ENCODE assay signal across 21 cellular contexts in the genomic region with DNA sequence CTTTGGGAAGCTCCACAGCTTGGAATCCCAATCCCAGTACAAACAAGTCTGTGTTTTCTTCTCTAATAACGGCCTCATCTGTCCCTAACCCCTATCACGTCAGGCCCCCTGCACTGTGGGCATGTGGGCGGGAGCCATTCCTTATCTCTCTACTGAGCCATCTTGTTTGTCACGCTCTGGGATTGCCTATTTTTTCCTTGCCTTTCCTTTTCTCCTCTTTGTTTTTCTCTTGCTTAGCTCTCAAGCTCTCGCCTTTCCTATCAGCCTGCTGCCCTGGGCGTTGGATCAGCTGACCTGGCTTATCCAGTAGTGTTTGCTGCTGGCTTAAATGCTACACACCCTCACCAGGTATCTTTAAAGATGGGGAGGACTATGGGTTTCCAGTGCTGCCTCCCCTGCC. TPM values are rescaled to one million over a fixed set of nuclear protein-coding genes. Genes with fewer than 3 reads are reported as not detected.
DNase-seq lines count a peak whose midpoint lies in the region; ATAC-seq and TF ChIP-seq lines count a peak whose summit lies in the region.
"Had no signal": no experiment of that assay in that cellular context is flagged by ENCODE, and none has a peak within 500 bp of the region (broad histone marks: within the 10 kb centered on the region; RNA-seq: fewer than 3 reads in every experiment).

No MANE protein-coding gene starts in this region.

- no peak overlapping the region for H3K4me3 Mint-ChIP-seq in stimulated activated effector memory CD8-positive, alpha-beta T cell treated with anti-CD3 and anti-CD28 coated beads, Interleukin-12 subunit alpha, Interleukin-12 subunit beta, amount 100 ng/mL, for 72 hours
- H3K4me3 Mint-ChIP-seq: CD8-positive, alpha-beta memory T cell; dendritic cell treated with granulocyte-macrophage colony-stimulating factor and Interleukin-4, amounts not matched to agents 40 ng/mL and 50 ng/mL, for 4 days; natural killer cell; stimulated activated memory B cell treated with anti-CD40 and anti-IgM and Interleukin-4, amounts not matched to agents 10 μg/mL and 1 μg/mL and 100 μg/mL, for 72 hours had no signal

- peak; percentile 50 for DNase-seq in OCI-M2 (lab: John Stamatoyannopoulos, UW; ENCODE audit: unreplicated experiment)
- DNase-seq in coronary artery (ENCODE audit: low spot score) = no peak
- no peak for DNase-seq in hepatocyte (ENCODE audit: low spot score)
- DNase-seq in stimulated activated effector memory CD8-positive, alpha-beta T cell treated with anti-CD3 and anti-CD28 coated beads, Interleukin-12 subunit alpha, Interleukin-12 subunit beta, amount 100 ng/mL, for 72 hours (ENCODE audit: low spot score in 2 of 2) = no peak
- no peak for DNase-seq in NK-92 treated with Interleukin-12 subunit alpha and Interleukin-12 subunit beta, amount 100 ng/mL, for 24 hours (lab: John Stamatoyannopoulos, UW)
- no peak for DNase-seq in central memory CD4-positive, alpha-beta T cell
- DNase-seq in foreskin melanocyte = no peak
- no peak for DNase-seq in GM13976 (ENCODE audit: low spot score)
- DNase-seq: activated naive CD4-positive, alpha-beta T cell; CD8-positive, alpha-beta memory T cell; DMS79 treated with DMSO at 0.1 percent for 48 hours; natural killer cell; NCI-H1417 treated with DMSO at 0.1 percent for 48 hours; PC-3; T1000 had no signal

- H3K36me3 Mint-ChIP-seq in stimulated activated effector memory CD8-positive, alpha-beta T cell treated with anti-CD3 and anti-CD28 coated beads, Interleukin-12 subunit alpha, Interleukin-12 subunit beta, amount 100 ng/mL, for 72 hours = peaks cover 97% of the 10 kb centered on the region

- in situ Hi-C loops in GM13976 (cut with MboI; ENCODE audit: low sequenced_read_pairs, unreplicated experiment) = no loop called here

- H3K9me3 Mint-ChIP-seq in stimulated activated effector memory CD8-positive, alpha-beta T cell treated with anti-CD3 and anti-CD28 coated beads, Interleukin-12 subunit alpha, Interleukin-12 subunit beta, amount 100 ng/mL, for 72 hours = no peaks in the 10 kb centered on the region
- H3K9me3 Mint-ChIP-seq: CD8-positive, alpha-beta memory T cell; dendritic cell treated with granulocyte-macrophage colony-stimulating factor and Interleukin-4, amounts not matched to agents 40 ng/mL and 50 ng/mL, for 4 days; natural killer cell; stimulated activated memory B cell treated with anti-CD40 and anti-IgM and Interleukin-4, amounts not matched to agents 10 μg/mL and 1 μg/mL and 100 μg/mL, for 72 hours had no signal

- no peak for TF ChIP-seq CTCF in coronary artery (IDR thresholded peaks at IDR 0.05)
- TF ChIP-seq CTCF in hepatocyte (IDR thresholded peaks at IDR 0.05; ENCODE audit: poor library complexity) = no peak
- TF ChIP-seq CTCF in GM13976 (IDR thresholded peaks at IDR 0.05; ENCODE audit: borderline replicate concordance, control extremely low read depth, extremely low read depth, insufficient read depth, missing control alignments) = no peak

- H3K9me3 ChIP-seq in hepatocyte (ENCODE audit: low read depth) = no peaks in the 10 kb centered on the region
- H3K9me3 ChIP-seq: prostate gland had no signal

- peaks cover 2% of the 10 kb centered on the region for H3K79me2 ChIP-seq in hepatocyte

- peaks cover 4% of the 10 kb centered on the region for H3K4me1 Mint-ChIP-seq in stimulated activated effector memory CD8-positive, alpha-beta T cell treated with anti-CD3 and anti-CD28 coated beads, Interleukin-12 subunit alpha, Interleukin-12 subunit beta, amount 100 ng/mL, for 72 hours
- H3K4me1 Mint-ChIP-seq: stimulated activated memory B cell treated with anti-CD40 and anti-IgM and Interleukin-4, amounts not matched to agents 10 μg/mL and 1 μg/mL and 100 μg/mL, for 72 hours had no signal

- peak overlapping the region; percentile 72 for H3K27ac Mint-ChIP-seq in stimulated activated effector memory CD8-positive, alpha-beta T cell treated with anti-CD3 and anti-CD28 coated beads, Interleukin-12 subunit alpha, Interleukin-12 subunit beta, amount 100 ng/mL, for 72 hours
- H3K27ac Mint-ChIP-seq: dendritic cell treated with granulocyte-macrophage colony-stimulating factor and Interleukin-4, amounts not matched to agents 40 ng/mL and 50 ng/mL, for 4 days; natural killer cell; stimulated activated memory B cell treated with anti-CD40 and anti-IgM and Interleukin-4, amounts not matched to agents 10 μg/mL and 1 μg/mL and 100 μg/mL, for 72 hours had no signal

- H2AFZ ChIP-seq in hepatocyte = no peak overlapping the region

- ATAC-seq in stimulated activated effector memory CD8-positive, alpha-beta T cell treated with anti-CD3 and anti-CD28 coated beads, Interleukin-12 subunit alpha, Interleukin-12 subunit beta, amount 100 ng/mL, for 72 hours = no peak
- ATAC-seq: esophagus mucosa; natural killer cell; PC-3; stimulated activated memory B cell treated with anti-CD40 and anti-IgM and Interleukin-4, amounts not matched to agents 10 μg/mL and 1 μg/mL and 100 μg/mL, for 72 hours had no signal

- H3K27me3 ChIP-seq in hepatocyte = no peaks in the 10 kb centered on the region

- no peak overlapping the region for H3K4me2 ChIP-seq in hepatocyte

- peaks cover 6% of the 10 kb centered on the region for H3K4me1 ChIP-seq in hepatocyte (ENCODE audit: insufficient read depth)
- H3K4me1 ChIP-seq: prostate gland had no signal

- H3K27ac ChIP-seq in coronary artery = peak overlapping the region; percentile 15 to 50
- H3K27ac ChIP-seq in hepatocyte = peak overlapping the region; percentile 45
- H3K27ac ChIP-seq: prostate gland, SK-N-MC had no signal

- H3K4me3 ChIP-seq in coronary artery (no peak overlapping the region), hepatocyte (no peak overlapping the region)
- H3K4me3 ChIP-seq: prostate gland, SK-N-MC had no signal

- no peaks in the 10 kb centered on the region for H4K20me1 ChIP-seq in hepatocyte (ENCODE audit: insufficient read depth, poor library complexity, severe bottlenecking)

- 67% methylated on average over 6 of the region's 6 CpGs for WGBS in hepatocyte (ENCODE audit: low lambda C conversion rate, missing lambda C conversion rate)

- H3K36me3 ChIP-seq in hepatocyte (replicated peaks; ENCODE audit: insufficient read depth, low read depth) = no peaks in the 10 kb centered on the region

- no peaks in the 10 kb centered on the region for H3K9me2 ChIP-seq in hepatocyte (replicated peaks; ENCODE audit: insufficient read depth)

RNA-seq across cellular contexts. Expression of a gene that starts 35.8 kb away (rescaled TPM):
- total RNA-seq in hepatocyte = 19.6 and 23.4 TPM in 2 replicates
- polyA plus RNA-seq in hepatocyte = 56.0 and 62.8 TPM in 2 replicates

RNA-seq across cellular contexts. Expression of a gene that starts 36.2 kb away (rescaled TPM):
- 7.8 and 10.4 TPM in 2 replicates for total RNA-seq in hepatocyte
- 10.7 and 13.6 TPM in 2 replicates for polyA plus RNA-seq in hepatocyte

RNA-seq across cellular contexts. Expression of a gene that starts 47.3 kb away (rescaled TPM):
- total RNA-seq in hepatocyte = 60.8 and 89.6 TPM in 2 replicates
- polyA plus RNA-seq in hepatocyte = 50.9 and 54.9 TPM in 2 replicates

RNA-seq across cellular contexts. Expression of a gene that starts 47.6 kb away (rescaled TPM):
- total RNA-seq in hepatocyte = 4.5 and 6.5 TPM in 2 replicates
- polyA plus RNA-seq in hepatocyte = 3.7 and 4.4 TPM in 2 replicates

RNA-seq across cellular contexts. Expression of a gene that starts 54.4 kb away (rescaled TPM):
- total RNA-seq in hepatocyte = 79.7 and 85.9 TPM in 2 replicates
- 96.2 and 111 TPM in 2 replicates for polyA plus RNA-seq in hepatocyte
- total RNA-seq: CD8-positive, alpha-beta memory T cell; esophagus mucosa; lung microvascular endothelial cell; PC-3 had no signal
- polyA plus RNA-seq: CD8-positive, alpha-beta memory T cell had no signal
